Comparison of ENCODE assay signal across 12 cellular contexts in the genomic region with DNA sequence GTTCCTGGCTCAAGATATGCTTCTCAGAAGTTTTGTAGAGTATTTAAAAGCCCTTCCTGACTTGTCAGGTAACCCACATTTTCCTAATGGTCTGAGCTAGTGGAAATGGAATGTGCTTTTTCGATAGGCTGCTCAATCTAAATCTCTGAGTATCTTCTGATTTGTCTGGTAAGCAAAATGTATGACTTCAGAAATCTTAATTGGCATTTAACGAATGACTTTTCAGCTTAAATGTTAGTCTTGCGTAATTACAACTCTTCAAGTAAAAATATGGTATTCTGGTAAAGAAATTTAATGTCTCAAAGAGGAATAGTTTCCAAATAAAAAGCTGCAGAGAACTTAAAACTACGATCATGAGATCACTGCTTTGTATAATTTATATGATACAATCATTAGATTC.
"Had no signal": no experiment of that assay in that cellular context is flagged by ENCODE, and none has a peak within 500 bp of the region (broad histone marks: within the 10 kb centered on the region; RNA-seq: fewer than 3 reads in every experiment).

No MANE protein-coding gene starts in this region.

- H3K27ac ChIP-seq: HL-60, RWPE1 had no signal

- H3K9ac ChIP-seq: SK-N-SH had no signal

- FAIRE-seq: HTR-8/SVneo had no signal

- H3K36me3 Mint-ChIP-seq: T-cell had no signal

- H3K27me3 ChIP-seq: MG63 had no signal

- H3K4me1 Mint-ChIP-seq: T-cell had no signal

- ATAC-seq: Panc1, T-cell had no signal

- H3K9me3 ChIP-seq: MG63, SK-N-SH had no signal

- H3K4me3 Mint-ChIP-seq: T-cell had no signal

- H3K36me3 ChIP-seq: MG63 had no signal

- DNase-seq: MG63, NCI-H1417 treated with DMSO at 0.1 percent for 48 hours, NCI-H1694 treated with DMSO at 0.1 percent for 48 hours, NCI-H2081 treated with DMSO at 0.1 percent for 48 hours, NCI-H2171, NCI-H774, T-cell had no signal

- H3K9me3 Mint-ChIP-seq: T-cell had no signal

- H3K27ac Mint-ChIP-seq: T-cell had no signal

- H3K4me3 ChIP-seq: MG63 had no signal
